In genomic region chr2:20726913-20727312, GRCh38 we compare ENCODE assay signal across 7 cellular contexts.
"Had no signal": no experiment of that assay in that cellular context is flagged by ENCODE, and none has a peak within 500 bp of the region (broad histone marks: within the 10 kb centered on the region; RNA-seq: fewer than 3 reads in every experiment).

No MANE protein-coding gene starts in this region.

- ATAC-seq: GM12878 had no signal

- H3K4me3 ChIP-seq: GM12878 had no signal

- DNase-seq: GDM1, GF-D8 had no signal

- FAIRE-seq: GM12878, GM12891, GM12892, GM18507, GM19239 had no signal
